ENCODE assay signal across 20 cellular contexts in genomic region chr9:112007575-112008240, GRCh38.
A peak's percentile ranks its signal among the peaks of the same experiment; 100 is the strongest.
DNase-seq lines count a peak whose midpoint lies in the region; ATAC-seq and TF ChIP-seq lines count a peak whose summit lies in the region.
"Had no signal": no experiment of that assay in that cellular context is flagged by ENCODE, and none has a peak within 500 bp of the region (broad histone marks: within the 10 kb centered on the region; RNA-seq: fewer than 3 reads in every experiment).

No MANE protein-coding gene starts in this region.

- H3K4me1 ChIP-seq in left lung (peaks cover 12 to 21% of the 10 kb centered on the region in 2 donors), esophagus muscularis mucosa (peaks cover 16 to 27% (median 24%) of the 10 kb centered on the region in 4 donors)

- H3K9me3 ChIP-seq in left lung = no peaks in the 10 kb centered on the region
- H3K9me3 ChIP-seq in esophagus muscularis mucosa = no peaks in the 10 kb centered on the region
- H3K9me3 ChIP-seq: ovary had no signal

- H3K4me3 ChIP-seq in left lung (no peak overlapping the region), esophagus muscularis mucosa (no peak overlapping the region)
- H3K4me3 ChIP-seq: cardiac muscle cell, ovary had no signal

- peak overlapping the region in 1 of 2 donors; percentile 35 for H3K27ac ChIP-seq in left lung
- no peak overlapping the region for H3K27ac ChIP-seq in esophagus muscularis mucosa (replicated peaks in 1 of 4)
- H3K27ac ChIP-seq: cardiac muscle cell, ovary had no signal

- no peaks in the 10 kb centered on the region for H3K27me3 ChIP-seq in left lung
- H3K27me3 ChIP-seq in esophagus muscularis mucosa = no peaks in the 10 kb centered on the region
- H3K27me3 ChIP-seq: cardiac muscle cell, ovary had no signal

- no peak for TF ChIP-seq POLR2A in esophagus muscularis mucosa (IDR thresholded peaks at IDR 0.05; ENCODE audit: low read depth)

- TF ChIP-seq EP300 in esophagus muscularis mucosa (IDR thresholded peaks at IDR 0.05) = no peak

- no peak for DNase-seq in GM10266 (ENCODE audit: extremely low spot score)
- peak; percentile 87 for DNase-seq in SW480 (ENCODE audit: low spot score)
- no peak for DNase-seq in left lung
- DNase-seq in stimulated activated CD4-positive, alpha-beta T cell treated with anti-CD3 and anti-CD28 coated beads, Interleukin-2, amount 100 ng/mL, for 24 hours = no peak
- DNase-seq in posterior vena cava (ENCODE audit: low spot score) = no peak
- DNase-seq in esophagus muscularis mucosa (ENCODE audit: extremely low spot score) = no peak
- no peak for DNase-seq in NCI-H2029 (lab: John Stamatoyannopoulos, UW)
- DNase-seq: activated CD4-positive, alpha-beta T cell treated with anti-CD3 and anti-CD28 coated beads, Interleukin-2, amount 50 U/mL, for 1 hour; activated naive CD8-positive, alpha-beta T cell treated with anti-CD3 and anti-CD28 coated beads, Interleukin-2, amount 10 ng/mL, durations not matched to agents 7 days and 5 days; activated T-cell treated with anti-CD3 and anti-CD28 coated beads, Interleukin-2, amount 50 U/mL, for 4 hours; CD8-positive, alpha-beta T cell; DMS79; erythroblast; NCI-H187; NCI-H446 treated with DMSO at 0.1 percent for 48 hours; ovary; RPMI8226; stimulated activated CD4-positive, alpha-beta T cell treated with anti-CD3 and anti-CD28 coated beads, Interleukin-4, amount 100 ng/mL, for 1 hour had no signal

- ATAC-seq in GM21786 (IDR thresholded peaks at IDR 0.05; ENCODE audit: unreplicated experiment) = peak; percentile 23
- ATAC-seq in left lung = peak; percentile 11
- ATAC-seq: activated T-cell treated with anti-CD3 and anti-CD28 coated beads, Interleukin-2, amount 50 U/mL, for 4 hours; CD8-positive, alpha-beta T cell had no signal

- H3K36me3 ChIP-seq in left lung = no peaks in the 10 kb centered on the region
- no peaks in the 10 kb centered on the region for H3K36me3 ChIP-seq in esophagus muscularis mucosa
- H3K36me3 ChIP-seq: cardiac muscle cell, ovary had no signal

- intact Hi-C loops in left lung (cut with DNase I) = no loop called here
- intact Hi-C loops in posterior vena cava (cut with DNase I) = no loop called here
- intact Hi-C loops in esophagus muscularis mucosa (cut with DNase I) = loop anchor here (5.0 kb wide), 1 partner anchor 50 kb away; no protein-coding TSS in a partner anchor

- 69% methylated on average over 6 of the region's 6 CpGs for WGBS in esophagus muscularis mucosa

- TF ChIP-seq CTCF in GM10266 (IDR thresholded peaks at IDR 0.05; ENCODE audit: control insufficient read depth, insufficient read depth, low read depth, missing control alignments) (peak; percentile 6), left lung (IDR thresholded peaks at IDR 0.05) (no peak), esophagus muscularis mucosa (IDR thresholded peaks at IDR 0.05) (no peak)
